In genomic region chr6:72856801-72857200, GRCh38 we compare ENCODE assay signal across 27 cellular contexts.
"Had no signal": no experiment of that assay in that cellular context is flagged by ENCODE, and none has a peak within 500 bp of the region (broad histone marks: within the 10 kb centered on the region; RNA-seq: fewer than 3 reads in every experiment).

No MANE protein-coding gene starts in this region.

- H2AFZ ChIP-seq: neural progenitor cell had no signal

- H3K27me3 ChIP-seq: colonic mucosa, esophagus muscularis mucosa, foreskin keratinocyte, heart right ventricle, neural progenitor cell, right atrium auricular region, testis, tibial nerve, upper lobe of right lung, uterus had no signal

- H3K36me3 Mint-ChIP-seq: mesothelial cell of epicardium; naive B cell; natural killer cell treated with Interleukin-12 subunit alpha and Interleukin-12 subunit beta and Interleukin-15 and Interleukin-18, amount 100 ng/mL, for 72 hours; neural progenitor cell; stimulated activated memory B cell treated with anti-CD40 and anti-IgM and Interleukin-4, amounts not matched to agents 10 μg/mL and 1 μg/mL and 100 μg/mL, for 72 hours had no signal

- H3K27ac Mint-ChIP-seq: dendritic cell treated with granulocyte-macrophage colony-stimulating factor and Interleukin-4, amounts not matched to agents 40 ng/mL and 50 ng/mL, for 4 days; endodermal cell; mesothelial cell of epicardium; naive B cell; natural killer cell treated with Interleukin-12 subunit alpha and Interleukin-12 subunit beta and Interleukin-15 and Interleukin-18, amount 100 ng/mL, for 72 hours; neural progenitor cell; stimulated activated memory B cell treated with anti-CD40 and anti-IgM and Interleukin-4, amounts not matched to agents 10 μg/mL and 1 μg/mL and 100 μg/mL, for 72 hours had no signal

- H3K4me1 ChIP-seq: colonic mucosa, lower lobe of right lung, neural progenitor cell, prostate gland, testis, upper lobe of right lung, uterus had no signal

- H3K27ac ChIP-seq: colonic mucosa, esophagus muscularis mucosa, foreskin keratinocyte, heart right ventricle, lower lobe of right lung, neural progenitor cell, prostate gland, right atrium auricular region, testis, tibial nerve, upper lobe of right lung, uterus had no signal

- H3K9ac ChIP-seq: neural progenitor cell had no signal

- H3K4me1 Mint-ChIP-seq: endodermal cell, neural progenitor cell had no signal

- ATAC-seq: foreskin keratinocyte; heart right ventricle; left ventricle myocardium superior; lower lobe of right lung; mucosa of descending colon; natural killer cell treated with Interleukin-12 subunit alpha and Interleukin-12 subunit beta and Interleukin-15 and Interleukin-18, amount 100 ng/mL, for 72 hours; sciatic nerve; stimulated activated memory B cell treated with anti-CD40 and anti-IgM and Interleukin-4, amounts not matched to agents 10 μg/mL and 1 μg/mL and 100 μg/mL, for 72 hours; stimulated activated naive CD8-positive, alpha-beta T cell treated with anti-CD3 and anti-CD28 coated beads, Interleukin-15, Interleukin-2, amounts not matched to agents 100 U/mL and 50 U/mL, for 24 hours; upper lobe of right lung had no signal

- H3K36me3 ChIP-seq: colonic mucosa, esophagus muscularis mucosa, heart right ventricle, lower lobe of right lung, neural progenitor cell, prostate gland, right atrium auricular region, tibial nerve, upper lobe of right lung, uterus had no signal

- H3K27me3 Mint-ChIP-seq: dendritic cell treated with granulocyte-macrophage colony-stimulating factor and Interleukin-4, amounts not matched to agents 40 ng/mL and 50 ng/mL, for 4 days; naive B cell; natural killer cell treated with Interleukin-12 subunit alpha and Interleukin-12 subunit beta and Interleukin-15 and Interleukin-18, amount 100 ng/mL, for 72 hours; stimulated activated memory B cell treated with anti-CD40 and anti-IgM and Interleukin-4, amounts not matched to agents 10 μg/mL and 1 μg/mL and 100 μg/mL, for 72 hours had no signal

- H3K4me3 ChIP-seq: colonic mucosa, esophagus muscularis mucosa, heart right ventricle, lower lobe of right lung, mucosa of descending colon, neural progenitor cell, prostate gland, right atrium auricular region, testis, tibial nerve, upper lobe of right lung, uterus had no signal

- H3K9me3 Mint-ChIP-seq: dendritic cell treated with granulocyte-macrophage colony-stimulating factor and Interleukin-4, amounts not matched to agents 40 ng/mL and 50 ng/mL, for 4 days; endodermal cell; mesothelial cell of epicardium; naive B cell; natural killer cell treated with Interleukin-12 subunit alpha and Interleukin-12 subunit beta and Interleukin-15 and Interleukin-18, amount 100 ng/mL, for 72 hours; neural progenitor cell; stimulated activated memory B cell treated with anti-CD40 and anti-IgM and Interleukin-4, amounts not matched to agents 10 μg/mL and 1 μg/mL and 100 μg/mL, for 72 hours had no signal

- H3K9me3 ChIP-seq: colonic mucosa, esophagus muscularis mucosa, heart right ventricle, lower lobe of right lung, mucosa of descending colon, prostate gland, right atrium auricular region, testis, tibial nerve, upper lobe of right lung, uterus had no signal

- H3K4me3 Mint-ChIP-seq: dendritic cell treated with granulocyte-macrophage colony-stimulating factor and Interleukin-4, amounts not matched to agents 40 ng/mL and 50 ng/mL, for 4 days; endodermal cell; mesothelial cell of epicardium; naive B cell; natural killer cell treated with Interleukin-12 subunit alpha and Interleukin-12 subunit beta and Interleukin-15 and Interleukin-18, amount 100 ng/mL, for 72 hours; neural progenitor cell; stimulated activated memory B cell treated with anti-CD40 and anti-IgM and Interleukin-4, amounts not matched to agents 10 μg/mL and 1 μg/mL and 100 μg/mL, for 72 hours had no signal

- DNase-seq: colonic mucosa; effector CD8-positive, alpha-beta T cell; endodermal cell; foreskin keratinocyte; glutamatergic neuron; heart right ventricle; hypothalamus; left ventricle myocardium superior; lower lobe of right lung; mucosa of descending colon; naive B cell; stimulated activated CD4-positive, alpha-beta T cell treated with anti-CD3 and anti-CD28 coated beads, Interleukin-4, amount 100 ng/mL, for 4 hours; stimulated activated naive CD8-positive, alpha-beta T cell treated with anti-CD3 and anti-CD28 coated beads, Interleukin-15, Interleukin-2, amounts not matched to agents 100 U/mL and 50 U/mL, for 24 hours; substantia nigra; testis; upper lobe of right lung; uterus had no signal

- H3K4me2 ChIP-seq: neural progenitor cell had no signal
